Comparison of ENCODE assay signal across 9 cellular contexts in genomic region chr1:45892068-45892785, GRCh38.
DNase-seq lines count a peak whose midpoint lies in the region; ATAC-seq, FAIRE-seq and TF ChIP-seq lines count a peak whose summit lies in the region.
"Had no signal": no experiment of that assay in that cellular context is flagged by ENCODE, and none has a peak within 500 bp of the region (broad histone marks: within the 10 kb centered on the region; RNA-seq: fewer than 3 reads in every experiment).

No MANE protein-coding gene starts in this region.

- intact Hi-C loops in K562 (cut with micrococcal nuclease) (no loop called here), sigmoid colon (cut with DNase I) (no loop called here)

- peaks cover 12% of the 10 kb centered on the region for H3F3A ChIP-seq in GM23248 (ENCODE audit: insufficient read depth)

- ATAC-seq in K562: no peak

- peak overlapping the region; percentile 56 for H2AFZ ChIP-seq in GM23248
- no peak overlapping the region for H2AFZ ChIP-seq in K562 (ENCODE audit: low read depth, low read length)

- H3K27ac ChIP-seq in GM23248 (peak overlapping the region; percentile 74), K562 (ENCODE audit: extremely low read depth, low read depth, low read length) (no peak overlapping the region), sigmoid colon (peak overlapping the region; percentile 55 to 71 (median 62))

- 9 to 15% methylated on average over 6 of the region's 6 CpGs for WGBS in GM23248 (ENCODE audit: low coverage in 1 of 2, low lambda C conversion rate in 2 of 2, missing lambda C conversion rate in 2 of 2), 2 experiments
- WGBS in K562 (ENCODE audit: insufficient coverage, low coverage, missing lambda C conversion rate): 78% methylated on average over 6 of the region's 6 CpGs
- WGBS in sigmoid colon, 2 donors: 16 to 57% methylated on average over 6 of the region's 6 CpGs

- H3K4me3 ChIP-seq in GM23248 (peak overlapping the region; percentile 48), K562 (no peak overlapping the region), sigmoid colon (no peak overlapping the region)

- H3K9me2 ChIP-seq in GM23248 (ENCODE audit: insufficient read depth): no peaks in the 10 kb centered on the region

- H3K9ac ChIP-seq in GM23248 (peak overlapping the region; percentile 50), K562 (ENCODE audit: insufficient read depth in 1 of 2, low read depth in 2 of 2, low read length in 2 of 2) (no peak overlapping the region)

- H4K20me1 ChIP-seq in GM23248 (ENCODE audit: insufficient read depth) (no peaks in the 10 kb centered on the region), K562 (replicated peaks; ENCODE audit: control insufficient read depth, insufficient read depth, low read length) (no peaks in the 10 kb centered on the region)

- POLR2A ChIA-PET in K562 (lab: Yijun Ruan, JAX): no interaction called here

- TF ChIP-seq CTCF in K562 (IDR thresholded peaks at IDR 0.05 in 2 of 3, conservative IDR thresholded peaks at IDR 0.05 in 1 of 3; ENCODE audit: insufficient read depth in 2 of 3, low read depth in 1 of 3, low read length in 3 of 3): no peak
- no peak for TF ChIP-seq CTCF in sigmoid colon (IDR thresholded peaks at IDR 0.05)

- CTCF ChIA-PET in K562 (lab: Yijun Ruan, JAX; ENCODE audit: low intra/inter-chr PET ratio): no interaction called here

- peak; percentile 91 for DNase-seq in GM23248
- DNase-seq in K562 (ENCODE audit: extremely low read depth in 1 of 4, low spot score in 3 of 4): no peak
- DNase-seq in hepatic stellate cell (ENCODE audit: low spot score): peak; percentile 58
- DNase-seq in sigmoid colon: no peak
- no peak for DNase-seq in NCI-H2196 (lab: John Stamatoyannopoulos, UW; ENCODE audit: unreplicated experiment)
- DNase-seq in NK-92 (lab: John Stamatoyannopoulos, UW; ENCODE audit: unreplicated experiment): no peak
- no peak for DNase-seq in retina
- no peak for DNase-seq in DMS79 (lab: John Stamatoyannopoulos, UW)
- DNase-seq: NCI-H748 treated with DMSO at 0.1 percent for 48 hours had no signal

- in situ Hi-C loops in GM23248 (cut with MboI): no loop called here
- in situ Hi-C loops in K562 (cut with MboI): no loop called here

- H3K79me2 ChIP-seq in GM23248 (ENCODE audit: insufficient read depth) (peaks cover 33% of the 10 kb centered on the region), K562 (ENCODE audit: control insufficient read depth, insufficient read depth, low read length) (peaks cover 4% of the 10 kb centered on the region; the same call in 1 of the 3 replicates)

- FAIRE-seq in K562 (lab: Jason Lieb, UNC): no peak

- H3K27me3 ChIP-seq in GM23248 (replicated peaks; ENCODE audit: insufficient read depth) (no peaks in the 10 kb centered on the region), K562 (ENCODE audit: control insufficient read depth in 2 of 2, insufficient read depth in 2 of 2, low read length in 2 of 2) (no peaks in the 10 kb centered on the region), sigmoid colon (no peaks in the 10 kb centered on the region)

- no peaks in the 10 kb centered on the region for H3K9me1 ChIP-seq in K562 (ENCODE audit: control insufficient read depth, insufficient read depth, low read length)

- no peak for TF ChIP-seq EP300 in K562 (IDR thresholded peaks at IDR 0.05; ENCODE audit: low read length)
- no peak for TF ChIP-seq EP300 in sigmoid colon (IDR thresholded peaks at IDR 0.05)

- no peak for TF ChIP-seq RAD21 in K562 (CRISPR knock-in tag; conservative IDR thresholded peaks at IDR 0.05 in 1 of 2, IDR thresholded peaks at IDR 0.05 in 1 of 2)

- H3K4me2 ChIP-seq in GM23248 (ENCODE audit: unreplicated experiment): peak overlapping the region; percentile 83
- H3K4me2 ChIP-seq in K562 (ENCODE audit: insufficient read depth, low read length): no peak overlapping the region

- no peaks in the 10 kb centered on the region for H3K9me3 ChIP-seq in GM23248 (ENCODE audit: low read depth)
- no peaks in the 10 kb centered on the region for H3K9me3 ChIP-seq in K562 (replicated peaks; ENCODE audit: control insufficient read depth, insufficient read depth, low read depth, low read length)
- H3K9me3 ChIP-seq in sigmoid colon: no peaks in the 10 kb centered on the region

- TF ChIP-seq POLR2A in K562 (conservative IDR thresholded peaks at IDR 0.05) (no peak), sigmoid colon (IDR thresholded peaks at IDR 0.05) (no peak)

- H3K36me3 ChIP-seq in GM23248 (ENCODE audit: low read depth) (no peaks in the 10 kb centered on the region), K562 (ENCODE audit: control insufficient read depth, insufficient read depth, low read length) (no peaks in the 10 kb centered on the region), sigmoid colon (no peaks in the 10 kb centered on the region)

- BruUV-seq in K562 (replicated peaks; lab: Mats Ljungman, UMichigan): no TSS peak

- H3K4me1 ChIP-seq in GM23248 (ENCODE audit: insufficient read depth): peaks cover 16% of the 10 kb centered on the region
- H3K4me1 ChIP-seq in K562 (replicated peaks in 1 of 2; ENCODE audit: control insufficient read depth in 2 of 2, insufficient read depth in 2 of 2, low read length in 2 of 2): no peaks in the 10 kb centered on the region
- H3K4me1 ChIP-seq in sigmoid colon: peaks cover 0 to 18% (median 16%) of the 10 kb centered on the region in 4 donors

TF ChIP-seq in K562, 482 proteins besides CTCF, POLR2A, EP300 and RAD21:
- TF ChIP-seq HMGN3 (IDR thresholded peaks at IDR 0.05; ENCODE audit: borderline replicate concordance, extremely low read depth, insufficient read length, low read depth, low read length) (no peak), ZNF311 (CRISPR knock-in tag; IDR thresholded peaks at IDR 0.05) (no peak), FOSL1 (tag; conservative IDR thresholded peaks at IDR 0.05) (0 out of 2 replicates have a peak, but pooled peaks have one; percentile 19), NCOR1 (IDR thresholded peaks at IDR 0.05) (no peak), ZC3H11A (IDR thresholded peaks at IDR 0.05; ENCODE audit: low read depth, low read length) (no peak)
TF ChIP-seq in K562: peak in this region for 1.

Comparison
In these comparisons a context has a peak if more than half of its experiments do, and no peak if none do; other contexts are left out.
1. DNase-seq: peak in GM23248 (single experiment) and hepatic stellate cell (single experiment); none in K562 (0 of 4), sigmoid colon (single experiment), NCI-H2196 (single experiment), NK-92 (single experiment), retina (single experiment) and DMS79 (single experiment).